Comparison of ENCODE assay signal across 19 cellular contexts in genomic region chr20:45055056-45055455, GRCh38. TPM values are rescaled to one million over a fixed set of nuclear protein-coding genes. Genes with fewer than 3 reads are reported as not detected.
A peak's percentile ranks its signal among the peaks of the same experiment; 100 is the strongest.
DNase-seq lines count a peak whose midpoint lies in the region; ATAC-seq, FAIRE-seq and TF ChIP-seq lines count a peak whose summit lies in the region.
"Had no signal": no experiment of that assay in that cellular context is flagged by ENCODE, and none has a peak within 500 bp of the region (broad histone marks: within the 10 kb centered on the region; RNA-seq: fewer than 3 reads in every experiment).

No MANE protein-coding gene starts in this region.

- H3K79me2 ChIP-seq in H9 (ENCODE audit: insufficient read depth, low read length) = no peaks in the 10 kb centered on the region

- no peaks in the 10 kb centered on the region for H3K27me3 ChIP-seq in CD4-positive, alpha-beta memory T cell (ENCODE audit: insufficient read depth, low read length)
- H3K27me3 ChIP-seq in H9 (ENCODE audit: insufficient read depth, low read length) (no peaks in the 10 kb centered on the region), upper lobe of left lung (no peaks in the 10 kb centered on the region), heart left ventricle (no peaks in the 10 kb centered on the region)
- H3K27me3 ChIP-seq: colonic mucosa, gastroesophageal sphincter had no signal

- peaks cover 58 to 85% (median 76%) of the 10 kb centered on the region in 4 donors for H3K4me1 Mint-ChIP-seq in CD4-positive, alpha-beta memory T cell
- peaks cover 9 to 11% of the 10 kb centered on the region in 2 experiments for H3K4me1 Mint-ChIP-seq in H9
- H3K4me1 Mint-ChIP-seq in activated T-helper 1 cell treated with anti-CD3 and anti-CD28 coated beads, Interleukin-12 subunit alpha, Interleukin-12 subunit beta, Interleukin-2, Interleukin-4 antibody, amounts not matched to agents 30 ng/mL and 10 ng/mL and 1 ng/mL, durations not matched to agents 14 hours and 24 hours and 36 hours (ENCODE audit: low read depth) = peaks cover 63% of the 10 kb centered on the region
- peaks cover 41 to 88% (median 78%) of the 10 kb centered on the region in 4 donors for H3K4me1 Mint-ChIP-seq in naive thymus-derived CD8-positive, alpha-beta T cell

- no peaks in the 10 kb centered on the region for H3K9me3 ChIP-seq in CD4-positive, alpha-beta memory T cell (ENCODE audit: control insufficient read depth in 1 of 2, low read length in 2 of 2)
- H3K9me3 ChIP-seq in H9 (ENCODE audit: control insufficient read depth, low read depth, low read length) (no peaks in the 10 kb centered on the region), upper lobe of left lung (no peaks in the 10 kb centered on the region), heart left ventricle (no peaks in the 10 kb centered on the region)
- H3K9me3 ChIP-seq: colonic mucosa, gastroesophageal sphincter, HAP-1, lower lobe of right lung had no signal

- no peak overlapping the region for H3K56ac ChIP-seq in H9 (ENCODE audit: insufficient read length, low read depth, low read length)

- no peak overlapping the region for H3K4me2 ChIP-seq in H9 (ENCODE audit: insufficient read depth, insufficient read length, low read length)

- no peaks in the 10 kb centered on the region for H3K23me2 ChIP-seq in H9 (ENCODE audit: insufficient read length, low read depth, low read length, poor library complexity, severe bottlenecking)

- CTCF ChIA-PET in CD4-positive, alpha-beta memory T cell (lab: Charles Lee; ENCODE audit: partially characterized antibody) = interaction anchor here (0.9 to 6.0 kb wide), 6 partner anchors 10 to 43 kb away, joined by 3 to 36 read pairs (median 4); no protein-coding TSS in a partner anchor

- H3K36me3 ChIP-seq in CD4-positive, alpha-beta memory T cell (ENCODE audit: insufficient read depth, low read length) = peaks cover 36% of the 10 kb centered on the region
- peaks cover 0 to 40% (median 7%) of the 10 kb centered on the region in 4 donors for H3K36me3 ChIP-seq in upper lobe of left lung
- H3K36me3 ChIP-seq in heart left ventricle = peaks cover 0 to 50% (median 6%) of the 10 kb centered on the region in 9 donors
- H3K36me3 ChIP-seq: colonic mucosa had no signal

- no peak overlapping the region for H4K5ac ChIP-seq in H9 (ENCODE audit: insufficient read length, low read depth, low read length)

- peaks cover 79% of the 10 kb centered on the region for H3K4me1 ChIP-seq in CD4-positive, alpha-beta memory T cell (ENCODE audit: insufficient read depth, low read length)
- H3K4me1 ChIP-seq in H9 (ENCODE audit: insufficient read depth, low read length) = no peaks in the 10 kb centered on the region
- H3K4me1 ChIP-seq in upper lobe of left lung = peaks cover 11 to 37% (median 27%) of the 10 kb centered on the region in 4 donors
- peaks cover 0 to 48% (median 21%) of the 10 kb centered on the region in 12 donors for H3K4me1 ChIP-seq in heart left ventricle
- H3K4me1 ChIP-seq: colonic mucosa had no signal

- H2BK5ac ChIP-seq in H9 (ENCODE audit: insufficient read length, low read length) = peak overlapping the region; percentile 53

- intact Hi-C loops in CD4-positive, alpha-beta memory T cell (cut with micrococcal nuclease) = no loop called here
- intact Hi-C loops in activated T-helper 1 cell treated with anti-CD3 and anti-CD28 coated beads, Interleukin-12 subunit alpha, Interleukin-12 subunit beta, Interleukin-2, Interleukin-4 antibody, amounts not matched to agents 30 ng/mL and 10 ng/mL and 1 ng/mL, durations not matched to agents 14 hours and 24 hours and 36 hours (cut with micrococcal nuclease) = no loop called here
- intact Hi-C loops in heart left ventricle (cut with DNase I) (no loop called here), sciatic nerve (cut with DNase I) (no loop called here)

- no peak for FAIRE-seq in urothelium cell line (lab: Jason Lieb, UNC)
- FAIRE-seq: astrocyte had no signal

- no peak overlapping the region for H4K91ac ChIP-seq in H9 (ENCODE audit: insufficient read length, low read depth, low read length)

- peaks cover 4% of the 10 kb centered on the region for H3K79me1 ChIP-seq in H9 (ENCODE audit: insufficient read depth, low read depth, low read length, poor library complexity, severe bottlenecking)

- no peak overlapping the region for H2AFZ ChIP-seq in H9 (ENCODE audit: low read length)

- TF ChIP-seq EP300 in upper lobe of left lung (IDR thresholded peaks at IDR 0.05) = no peak

- H3K27ac Mint-ChIP-seq in CD4-positive, alpha-beta memory T cell = peak overlapping the region; percentile 30 to 87 (median 74)
- H3K27ac Mint-ChIP-seq in H9 = no peak overlapping the region
- H3K27ac Mint-ChIP-seq in activated T-helper 1 cell treated with anti-CD3 and anti-CD28 coated beads, Interleukin-12 subunit alpha, Interleukin-12 subunit beta, Interleukin-2, Interleukin-4 antibody, amounts not matched to agents 30 ng/mL and 10 ng/mL and 1 ng/mL, durations not matched to agents 14 hours and 24 hours and 36 hours = peak overlapping the region; percentile 44
- peak overlapping the region; percentile 67 to 89 (median 73) for H3K27ac Mint-ChIP-seq in naive thymus-derived CD8-positive, alpha-beta T cell

- no peak overlapping the region for H4K8ac ChIP-seq in H9 (replicated peaks; ENCODE audit: insufficient read length, low read depth, low read length)

- no peak overlapping the region for H3K9ac ChIP-seq in H9 (ENCODE audit: extremely low read depth, insufficient read length, low read length)

- TF ChIP-seq POLR2A in upper lobe of left lung (IDR thresholded peaks at IDR 0.05) = no peak
- no peak for TF ChIP-seq POLR2A in heart left ventricle (IDR thresholded peaks at IDR 0.05)

- no peak overlapping the region for H3K18ac ChIP-seq in H9 (ENCODE audit: insufficient read length, low read depth, low read length)

- no peak overlapping the region for H2BK15ac ChIP-seq in H9 (ENCODE audit: low read depth, low read length)

- H2BK12ac ChIP-seq in H9 (ENCODE audit: insufficient read length, low read depth, low read length) = no peak overlapping the region

- H3T11ph ChIP-seq in H9 (ENCODE audit: low read length) = no peak overlapping the region

- WGBS in H9 (ENCODE audit: extremely low coverage, insufficient read length, low lambda C conversion rate) = no CpG with 5 or more reads among the region's 4 CpGs
- WGBS in upper lobe of left lung, 2 donors = 92 to 94% methylated on average over 4 of the region's 4 CpGs
- 92 to 95% (median 93%) methylated on average over 4 of the region's 4 CpGs for WGBS in heart left ventricle, 4 donors

- H3K23ac ChIP-seq in H9 (ENCODE audit: insufficient read length, low read depth, low read length) = no peak overlapping the region

- no peak for ATAC-seq in naive thymus-derived CD8-positive, alpha-beta T cell
- no peak for ATAC-seq in upper lobe of left lung (ENCODE audit: low FRiP score in 2 of 2)
- no peak for ATAC-seq in heart left ventricle
- no peak for ATAC-seq in sciatic nerve
- ATAC-seq: gastroesophageal sphincter, lower lobe of right lung had no signal

- H3K9me3 Mint-ChIP-seq in CD4-positive, alpha-beta memory T cell = no peaks in the 10 kb centered on the region
- H3K9me3 Mint-ChIP-seq in H9 = no peaks in the 10 kb centered on the region
- no peaks in the 10 kb centered on the region for H3K9me3 Mint-ChIP-seq in activated T-helper 1 cell treated with anti-CD3 and anti-CD28 coated beads, Interleukin-12 subunit alpha, Interleukin-12 subunit beta, Interleukin-2, Interleukin-4 antibody, amounts not matched to agents 30 ng/mL and 10 ng/mL and 1 ng/mL, durations not matched to agents 14 hours and 24 hours and 36 hours
- no peaks in the 10 kb centered on the region for H3K9me3 Mint-ChIP-seq in naive thymus-derived CD8-positive, alpha-beta T cell
- H3K9me3 Mint-ChIP-seq: activated T-cell treated with anti-CD3 and anti-CD28 coated beads, Interleukin-2, amount 50 U/mL, for 4 hours had no signal

- no peak for DNase-seq in CD4-positive, alpha-beta memory T cell
- DNase-seq in H9 (no peak), upper lobe of left lung (no peak), urothelium cell line (ENCODE audit: low spot score) (no peak), heart left ventricle (no peak), sciatic nerve (ENCODE audit: low spot score) (no peak)
- DNase-seq in activated T-helper 1 cell treated with anti-CD3 and anti-CD28 coated beads, Interleukin-12 subunit alpha, Interleukin-12 subunit beta, Interleukin-2, Interleukin-4 antibody, amounts not matched to agents 30 ng/mL and 10 ng/mL and 1 ng/mL, durations not matched to agents 14 hours and 24 hours and 36 hours (ENCODE audit: low spot score) = no peak
- DNase-seq in naive thymus-derived CD8-positive, alpha-beta T cell = no peak
- DNase-seq: activated CD4-positive, alpha-beta T cell treated with anti-CD3 and anti-CD28 coated beads for 4 hours; activated T-cell treated with anti-CD3 and anti-CD28 coated beads, Interleukin-2, amount 50 U/mL, for 4 hours; colonic mucosa; lower lobe of right lung; NCI-H146; NCI-H446; T1000 had no signal

- H2AK5ac ChIP-seq in H9 (ENCODE audit: insufficient read length, low read length) = no peak overlapping the region

- TF ChIP-seq CTCF in H9 (conservative IDR thresholded peaks at IDR 0.05) = no peak
- no peak for TF ChIP-seq CTCF in upper lobe of left lung (IDR thresholded peaks at IDR 0.05)
- no peak for TF ChIP-seq CTCF in heart left ventricle (IDR thresholded peaks at IDR 0.05)

- H3K14ac ChIP-seq in H9 (ENCODE audit: insufficient read depth, low read length) = no peak overlapping the region

- H3K27me3 Mint-ChIP-seq in CD4-positive, alpha-beta memory T cell = no peaks in the 10 kb centered on the region
- no peaks in the 10 kb centered on the region for H3K27me3 Mint-ChIP-seq in H9 (ENCODE audit: low read depth)
- no peaks in the 10 kb centered on the region for H3K27me3 Mint-ChIP-seq in activated T-helper 1 cell treated with anti-CD3 and anti-CD28 coated beads, Interleukin-12 subunit alpha, Interleukin-12 subunit beta, Interleukin-2, Interleukin-4 antibody, amounts not matched to agents 30 ng/mL and 10 ng/mL and 1 ng/mL, durations not matched to agents 14 hours and 24 hours and 36 hours (ENCODE audit: insufficient read depth)
- H3K27me3 Mint-ChIP-seq in naive thymus-derived CD8-positive, alpha-beta T cell = no peaks in the 10 kb centered on the region

- H2BK20ac ChIP-seq in H9 (ENCODE audit: low read depth, low read length, poor library complexity, severe bottlenecking) = no peak overlapping the region

- POLR2A ChIA-PET in CD4-positive, alpha-beta memory T cell (lab: Charles Lee; ENCODE audit: partially characterized antibody) = interaction anchor here (0.6 to 2.9 kb wide), 2 partner anchors 11 to 144 kb away, joined by 4 to 9 read pairs; no protein-coding TSS in a partner anchor
- POLR2A ChIA-PET in naive thymus-derived CD8-positive, alpha-beta T cell (lab: Charles Lee) = no interaction called here

- no peak overlapping the region for H3K4me3 ChIP-seq in CD4-positive, alpha-beta memory T cell (ENCODE audit: low read length in 2 of 2)
- H3K4me3 ChIP-seq in upper lobe of left lung (no peak overlapping the region), heart left ventricle (no peak overlapping the region)
- H3K4me3 ChIP-seq: colonic mucosa, gastroesophageal sphincter, HAP-1, lower lobe of right lung had no signal

- H3K4me3 Mint-ChIP-seq in CD4-positive, alpha-beta memory T cell = peak overlapping the region in 3 of 8 donors; percentile 1 to 52 (median 6)
- H3K4me3 Mint-ChIP-seq in H9 = no peak overlapping the region
- H3K4me3 Mint-ChIP-seq in activated T-helper 1 cell treated with anti-CD3 and anti-CD28 coated beads, Interleukin-12 subunit alpha, Interleukin-12 subunit beta, Interleukin-2, Interleukin-4 antibody, amounts not matched to agents 30 ng/mL and 10 ng/mL and 1 ng/mL, durations not matched to agents 14 hours and 24 hours and 36 hours = no peak overlapping the region
- H3K4me3 Mint-ChIP-seq in naive thymus-derived CD8-positive, alpha-beta T cell = peak overlapping the region in 2 of 10 donors; percentile 24 to 29
- H3K4me3 Mint-ChIP-seq: activated T-cell treated with anti-CD3 and anti-CD28 coated beads, Interleukin-2, amount 50 U/mL, for 4 hours had no signal

- H3K4ac ChIP-seq in H9 (ENCODE audit: low read depth, low read length) = no peak overlapping the region

- peaks cover 27 to 79% of the 10 kb centered on the region in 2 donors for H3K36me3 Mint-ChIP-seq in CD4-positive, alpha-beta memory T cell
- peaks cover 0 to 10% (median 7%) of the 10 kb centered on the region in 3 experiments; a peak in 3 of 7 replicates for H3K36me3 Mint-ChIP-seq in H9 (ENCODE audit: insufficient read depth in 1 of 3, low read depth in 3 of 3)
- H3K36me3 Mint-ChIP-seq in activated T-helper 1 cell treated with anti-CD3 and anti-CD28 coated beads, Interleukin-12 subunit alpha, Interleukin-12 subunit beta, Interleukin-2, Interleukin-4 antibody, amounts not matched to agents 30 ng/mL and 10 ng/mL and 1 ng/mL, durations not matched to agents 14 hours and 24 hours and 36 hours (ENCODE audit: low read depth) = peaks cover 45% of the 10 kb centered on the region
- H3K36me3 Mint-ChIP-seq in naive thymus-derived CD8-positive, alpha-beta T cell = peaks cover 4 to 79% (median 11%) of the 10 kb centered on the region in 3 donors

- H4K20me1 ChIP-seq in H9 (ENCODE audit: control insufficient read depth, insufficient read depth, insufficient read length) = no peaks in the 10 kb centered on the region

- no peak overlapping the region for H2BK120ac ChIP-seq in H9 (ENCODE audit: low read depth, low read length, poor library complexity, severe bottlenecking)

- H3K27ac ChIP-seq in CD4-positive, alpha-beta memory T cell (ENCODE audit: low read depth, low read length) = no peak overlapping the region
- no peak overlapping the region for H3K27ac ChIP-seq in H9 (ENCODE audit: insufficient read length, low read depth, low read length)
- H3K27ac ChIP-seq in upper lobe of left lung = no peak overlapping the region
- no peak overlapping the region for H3K27ac ChIP-seq in heart left ventricle
- H3K27ac ChIP-seq: colonic mucosa, gastroesophageal sphincter, lower lobe of right lung had no signal

RNA-seq across cellular contexts. Expression of gene KCNS1, which starts 45.9 kb away (rescaled TPM):
- total RNA-seq in CD4-positive, alpha-beta memory T cell = under 1 TPM in 1 of 2 experiments, not detected in 1; 0.09 TPM
- under 1 TPM in 1 of 2 donors, not detected in 1; 0.16 TPM for polyA plus RNA-seq in CD4-positive, alpha-beta memory T cell
- total RNA-seq in H9 (2021) (0.98 and 0.99 TPM in 2 replicates), upper lobe of left lung (1 to 10 TPM in 5 of 6 donors, under 1 TPM in 1; 0.69 to 4.7 (median 2.6) TPM), heart left ventricle (under 1 TPM in 2 of 9 donors, not detected in 7; 0.07 to 0.38 TPM), sciatic nerve (not detected)
- total RNA-seq in activated T-helper 1 cell treated with anti-CD3 and anti-CD28 coated beads, Interleukin-12 subunit alpha, Interleukin-12 subunit beta, Interleukin-2, Interleukin-4 antibody, amounts not matched to agents 30 ng/mL and 10 ng/mL and 1 ng/mL, durations not matched to agents 14 hours and 24 hours and 36 hours = 0.49 and 0.51 TPM in 2 replicates
- total RNA-seq in naive thymus-derived CD8-positive, alpha-beta T cell = not detected
- not detected for polyA plus RNA-seq in naive thymus-derived CD8-positive, alpha-beta T cell
- polyA plus RNA-seq in heart left ventricle = under 1 TPM in 1 of 2 donors, not detected in 1; 0.14 TPM
- total RNA-seq: gastroesophageal sphincter, subcutaneous adipose tissue had no signal

RNA-seq across cellular contexts. Expression of gene WFDC5, which starts 59.9 kb away (rescaled TPM):
- total RNA-seq in CD4-positive, alpha-beta memory T cell = not detected
- not detected for polyA plus RNA-seq in CD4-positive, alpha-beta memory T cell
- total RNA-seq in H9 (2021) = not detected in 2 replicates
- total RNA-seq in activated T-helper 1 cell treated with anti-CD3 and anti-CD28 coated beads, Interleukin-12 subunit alpha, Interleukin-12 subunit beta, Interleukin-2, Interleukin-4 antibody, amounts not matched to agents 30 ng/mL and 10 ng/mL and 1 ng/mL, durations not matched to agents 14 hours and 24 hours and 36 hours = 0.27 TPM in 1 of 2 replicates, not detected in the other
- not detected for total RNA-seq in naive thymus-derived CD8-positive, alpha-beta T cell
- not detected for polyA plus RNA-seq in naive thymus-derived CD8-positive, alpha-beta T cell
- 1 to 10 TPM in 1 of 6 donors, under 1 TPM in 1, not detected in 4; 0.57 to 2.0 TPM for total RNA-seq in upper lobe of left lung
- not detected for total RNA-seq in heart left ventricle
- polyA plus RNA-seq in heart left ventricle = not detected
- not detected for total RNA-seq in sciatic nerve
- total RNA-seq: activated T-cell treated with anti-CD3 and anti-CD28 coated beads, Interleukin-2, amount 50 U/mL, for 4 hours; astrocyte; colonic mucosa; gastroesophageal sphincter; subcutaneous adipose tissue had no signal

Comparison
In these comparisons a context has a peak if more than half of its experiments do, and no peak if none do; other contexts are left out.
1. H3K27ac Mint-ChIP-seq: peak in CD4-positive, alpha-beta memory T cell (7 of 7), activated T-helper 1 cell treated with anti-CD3 and anti-CD28 coated beads, Interleukin-12 subunit alpha, Interleukin-12 subunit beta, Interleukin-2, Interleukin-4 antibody, amounts not matched to agents 30 ng/mL and 10 ng/mL and 1 ng/mL, durations not matched to agents 14 hours and 24 hours and 36 hours (single experiment) and naive thymus-derived CD8-positive, alpha-beta T cell (10 of 10); none in H9 (0 of 3).